Comparison of ENCODE assay signal across 8 cellular contexts in genomic region chr12:6765048-6765633, GRCh38. TPM values are rescaled to one million over a fixed set of nuclear protein-coding genes. Genes with fewer than 3 reads are reported as not detected.
A peak's percentile ranks its signal among the peaks of the same experiment; 100 is the strongest.
DNase-seq lines count a peak whose midpoint lies in the region; ATAC-seq and TF ChIP-seq lines count a peak whose summit lies in the region.

No MANE protein-coding gene starts in this region.

- H3K4me3 ChIP-seq in MG63 (peak overlapping the region; percentile 90), breast epithelium (peak overlapping the region in 2 of 3 donors; percentile 75 to 99), muscle layer of colon (ENCODE audit: low read depth in 1 of 2, low read length in 2 of 2) (peak overlapping the region in 1 of 2 donors; percentile 58)

- ATAC-seq in HG02870 (IDR thresholded peaks at IDR 0.05; ENCODE audit: unreplicated experiment) (no peak), HG03135 (IDR thresholded peaks at IDR 0.05; ENCODE audit: unreplicated experiment) (no peak), HG02642 (IDR thresholded peaks at IDR 0.05; ENCODE audit: poor library complexity, unreplicated experiment) (no peak), GM21619 (IDR thresholded peaks at IDR 0.05; ENCODE audit: unreplicated experiment) (no peak)

- DNase-seq in Caki2 (ENCODE audit: low read depth) (peak; percentile 37), MG63 (no peak), breast epithelium (ENCODE audit: low spot score in 2 of 2) (no peak)

- H3K9me3 ChIP-seq in MG63 = no peaks in the 10 kb centered on the region
- H3K9me3 ChIP-seq in breast epithelium = no peaks in the 10 kb centered on the region
- H3K9me3 ChIP-seq in muscle layer of colon (ENCODE audit: low read length) = no peaks in the 10 kb centered on the region

- H3K27ac ChIP-seq in breast epithelium (peak overlapping the region; percentile 95 to 100), muscle layer of colon (ENCODE audit: low read depth, low read length) (peak overlapping the region; percentile 79)

- TF ChIP-seq CTCF in breast epithelium (IDR thresholded peaks at IDR 0.05) = no peak

- intact Hi-C loops in breast epithelium (cut with DNase I; ENCODE audit: low total_unique reads) = no loop called here

- H3K27me3 ChIP-seq in MG63 (no peaks in the 10 kb centered on the region), breast epithelium (no peaks in the 10 kb centered on the region), muscle layer of colon (ENCODE audit: control insufficient read depth in 1 of 2, insufficient read depth in 2 of 2, low read length in 2 of 2) (no peaks in the 10 kb centered on the region)

- H3K4me1 ChIP-seq in breast epithelium (peaks cover 11 to 16% of the 10 kb centered on the region in 2 donors), muscle layer of colon (ENCODE audit: insufficient read depth, low read length) (peaks cover 50% of the 10 kb centered on the region)

- TF ChIP-seq POLR2A in breast epithelium (IDR thresholded peaks at IDR 0.05) = no peak

- in situ Hi-C loops in Caki2 (cut with HindIII; ENCODE audit: low pct_unique_long_range_greater_than_20kb, low sequenced_read_pairs) = no loop called here

- H3K36me3 ChIP-seq in MG63 (peaks cover 24% of the 10 kb centered on the region), breast epithelium (no peaks in the 10 kb centered on the region), muscle layer of colon (ENCODE audit: insufficient read depth, low read length) (peaks cover 7% of the 10 kb centered on the region)

- H3K9ac ChIP-seq in muscle layer of colon (ENCODE audit: low read length) = no peak overlapping the region

RNA-seq across cellular contexts. Expression of gene PTMS, which starts 1.0 kb away (rescaled TPM):
- total RNA-seq in Caki2 (2014; rRNA removed; shearing (Covaris generic); ENCODE audit: low replicate concordance) = 286 and 317 TPM in 2 replicates
- 272 and 328 TPM in 2 replicates for total RNA-seq in MG63 (2014; rRNA removed; shearing (Covaris generic); ENCODE audit: low replicate concordance)
- 100 to 1,000 TPM in 1 of 3 donors, 10 to 100 TPM in 2; 70.9 to 101 (median 85.8) TPM for total RNA-seq in breast epithelium

RNA-seq across cellular contexts. Expression of gene LAG3, which starts 7.2 kb away (rescaled TPM):
- not detected in 2 replicates for total RNA-seq in Caki2 (2014; rRNA removed; shearing (Covaris generic); ENCODE audit: low replicate concordance)
- 0.17 TPM in 1 of 2 replicates, not detected in the other for total RNA-seq in MG63 (2014; rRNA removed; shearing (Covaris generic); ENCODE audit: low replicate concordance)
- 1 to 10 TPM in 1 of 3 donors, under 1 TPM in 2; 0.44 to 1.3 (median 0.80) TPM for total RNA-seq in breast epithelium

RNA-seq across cellular contexts. Expression of gene MLF2, which starts 12.2 kb away (rescaled TPM):
- 274 and 316 TPM in 2 replicates for total RNA-seq in Caki2 (2014; rRNA removed; shearing (Covaris generic); ENCODE audit: low replicate concordance)
- total RNA-seq in MG63 (2014; rRNA removed; shearing (Covaris generic); ENCODE audit: low replicate concordance) = 178 and 274 TPM in 2 replicates
- total RNA-seq in breast epithelium = 100 to 1,000 TPM; 130 to 168 (median 159) TPM

RNA-seq across cellular contexts. Expression of gene CD4, which starts 24.2 kb away (rescaled TPM):
- not detected in 2 replicates for total RNA-seq in Caki2 (2014; rRNA removed; shearing (Covaris generic); ENCODE audit: low replicate concordance)
- total RNA-seq in MG63 (2014; rRNA removed; shearing (Covaris generic); ENCODE audit: low replicate concordance) = not detected in 2 replicates
- 10 to 100 TPM in 2 of 3 donors, 1 to 10 TPM in 1; 5.9 to 29.0 (median 11.0) TPM for total RNA-seq in breast epithelium

RNA-seq across cellular contexts. Expression of gene COPS7A, which starts 41.3 kb away (rescaled TPM):
- total RNA-seq in Caki2 (2014; rRNA removed; shearing (Covaris generic); ENCODE audit: low replicate concordance) = 135 and 145 TPM in 2 replicates
- total RNA-seq in MG63 (2014; rRNA removed; shearing (Covaris generic); ENCODE audit: low replicate concordance) = 91.3 and 125 TPM in 2 replicates
- total RNA-seq in breast epithelium = 10 to 100 TPM; 52.1 to 72.2 (median 59.9) TPM
